Comparison of ENCODE assay signal across 10 cellular contexts in genomic region chr21:15060776-15061175, GRCh38. TPM values are rescaled to one million over a fixed set of nuclear protein-coding genes. Genes with fewer than 3 reads are reported as not detected.
A peak's percentile ranks its signal among the peaks of the same experiment; 100 is the strongest.
DNase-seq lines count a peak whose midpoint lies in the region; ATAC-seq and TF ChIP-seq lines count a peak whose summit lies in the region.
"Had no signal": no experiment of that assay in that cellular context is flagged by ENCODE, and none has a peak within 500 bp of the region (broad histone marks: within the 10 kb centered on the region; RNA-seq: fewer than 3 reads in every experiment).

No MANE protein-coding gene starts in this region.

- peak overlapping the region; percentile 96 for H3K4me2 ChIP-seq in neural progenitor cell

- no peaks in the 10 kb centered on the region for H3K9me3 ChIP-seq in neural progenitor cell (ENCODE audit: low read depth)
- H3K9me3 ChIP-seq in uterus = no peaks in the 10 kb centered on the region
- H3K9me3 ChIP-seq: adrenal gland had no signal

- no peaks in the 10 kb centered on the region for H3K27me3 ChIP-seq in neural progenitor cell
- H3K27me3 ChIP-seq in uterus = no peaks in the 10 kb centered on the region
- H3K27me3 ChIP-seq: adrenal gland had no signal

- H2AFZ ChIP-seq in neural progenitor cell (replicated peaks) = no peak overlapping the region

- H3K36me3 ChIP-seq in neural progenitor cell (no peaks in the 10 kb centered on the region), uterus (no peaks in the 10 kb centered on the region)
- H3K36me3 ChIP-seq: adrenal gland had no signal

- ATAC-seq in GM19035 (IDR thresholded peaks at IDR 0.05; ENCODE audit: unreplicated experiment) (no peak), HG03039 (IDR thresholded peaks at IDR 0.05; ENCODE audit: unreplicated experiment) (no peak)
- ATAC-seq: sciatic nerve had no signal

- H3K9ac ChIP-seq in neural progenitor cell = no peak overlapping the region

- H3K4me3 ChIP-seq in coronary artery (peak overlapping the region; percentile 7), neural progenitor cell (peak overlapping the region; percentile 90), uterus (no peak overlapping the region)

- no peaks in the 10 kb centered on the region for H3K27me3 Mint-ChIP-seq in neural progenitor cell (ENCODE audit: insufficient read depth, low read depth)

- peak; percentile 55 for DNase-seq in EL
- peak; percentile 10 for DNase-seq in NCI-H524 treated with DMSO at 0.1 percent for 48 hours (lab: John Stamatoyannopoulos, UW)
- DNase-seq in coronary artery (ENCODE audit: low spot score) = no peak
- DNase-seq in neural progenitor cell (ENCODE audit: low spot score) = no peak
- no peak for DNase-seq in uterus
- DNase-seq: adrenal gland, hypothalamus had no signal

- H3K4me1 ChIP-seq in neural progenitor cell (peaks cover 56% of the 10 kb centered on the region), uterus (peaks cover 0 to 12% of the 10 kb centered on the region in 2 donors)

- TF ChIP-seq POLR2A in uterus (IDR thresholded peaks at IDR 0.05) = no peak

- TF ChIP-seq CTCF in coronary artery (IDR thresholded peaks at IDR 0.05) (no peak), neural progenitor cell (IDR thresholded peaks at IDR 0.05) (no peak), uterus (IDR thresholded peaks at IDR 0.05) (no peak)

- peaks cover 20% of the 10 kb centered on the region for H3F3A ChIP-seq in neural progenitor cell (ENCODE audit: low read depth)

- H3K4me3 Mint-ChIP-seq in neural progenitor cell = peak overlapping the region; percentile 69

- H3K27ac Mint-ChIP-seq in neural progenitor cell = no peak overlapping the region

- H3K4me1 Mint-ChIP-seq in neural progenitor cell = peaks cover 18% of the 10 kb centered on the region

- peaks cover 28% of the 10 kb centered on the region for H3K9me3 Mint-ChIP-seq in neural progenitor cell

- H4K20me1 ChIP-seq in neural progenitor cell (ENCODE audit: low read depth) = peaks cover 67% of the 10 kb centered on the region

- peaks cover 35% of the 10 kb centered on the region for H3K36me3 Mint-ChIP-seq in neural progenitor cell

- H3K27ac ChIP-seq in coronary artery (no peak overlapping the region), neural progenitor cell (no peak overlapping the region), uterus (peak overlapping the region in 1 of 2 donors; percentile 42)

- intact Hi-C loops in uterus (cut with DNase I; ENCODE audit: low total_unique reads) = no loop called here

- H3K79me2 ChIP-seq in neural progenitor cell (ENCODE audit: low read depth) = peaks cover 87% of the 10 kb centered on the region

RNA-seq across cellular contexts. Expression of gene NRIP1, which starts 4.0 kb away (rescaled TPM):
- 45.9 and 59.1 TPM in 2 replicates for total RNA-seq in neural progenitor cell (ENCODE audit: low replicate concordance)
- 10 to 100 TPM; 16.1 to 81.9 (median 36.4) TPM for total RNA-seq in uterus

Comparison
In these comparisons a context has a peak if more than half of its experiments do, and no peak if none do; other contexts are left out.
1. DNase-seq: peak in EL (single experiment) and NCI-H524 treated with DMSO at 0.1 percent for 48 hours (single experiment); none in coronary artery (single experiment), neural progenitor cell (single experiment) and uterus (0 of 2).
2. H3K4me3 ChIP-seq: peak in coronary artery (single experiment) and neural progenitor cell (single experiment); none in uterus (0 of 2).